9 cellular contexts compared by ENCODE assay signal in genomic region chr10:92692085-92692671, GRCh38. TPM values are rescaled to one million over a fixed set of nuclear protein-coding genes. Genes with fewer than 3 reads are reported as not detected.
A peak's percentile ranks its signal among the peaks of the same experiment; 100 is the strongest.
DNase-seq lines count a peak whose midpoint lies in the region; ATAC-seq, FAIRE-seq and TF ChIP-seq lines count a peak whose summit lies in the region.
"Had no signal": no experiment of that assay in that cellular context is flagged by ENCODE, and none has a peak within 500 bp of the region (broad histone marks: within the 10 kb centered on the region; RNA-seq: fewer than 3 reads in every experiment).

No MANE protein-coding gene starts in this region.

- no peaks in the 10 kb centered on the region for H3K9me3 Mint-ChIP-seq in CD4-positive, alpha-beta T cell

- no peak overlapping the region for H2BK12ac ChIP-seq in neuronal stem cell (ENCODE audit: low read length)

- POLR2A ChIA-PET in CD4-positive, alpha-beta T cell (lab: Charles Lee) = no interaction called here

- H3K4ac ChIP-seq in neuronal stem cell (ENCODE audit: low read length) = no peak overlapping the region

- no peaks in the 10 kb centered on the region for H3K36me3 Mint-ChIP-seq in CD4-positive, alpha-beta T cell (ENCODE audit: low read depth)

- DNase-seq in CD4-positive, alpha-beta T cell = no peak
- DNase-seq in NT2/D1 (ENCODE audit: low read depth, low spot score) (no peak), esophagus squamous epithelium (lab: John Stamatoyannopoulos, UW) (no peak), neuronal stem cell (ENCODE audit: low spot score) (peak; percentile 53), NCI-H345 treated with DMSO at 0.1 percent for 48 hours (lab: John Stamatoyannopoulos, UW; ENCODE audit: unreplicated experiment) (no peak), urothelium cell line (ENCODE audit: low spot score) (no peak)
- no peak for DNase-seq in stimulated activated CD4-positive, alpha-beta T cell treated with anti-CD3 and anti-CD28 coated beads, Interleukin-4, amount 100 ng/mL, for 4 hours
- DNase-seq: effector CD8-positive, alpha-beta T cell had no signal

- FAIRE-seq in urothelium cell line (lab: Jason Lieb, UNC) = no peak

- H4K8ac ChIP-seq in neuronal stem cell (ENCODE audit: low read depth, low read length) = no peak overlapping the region

- H2BK120ac ChIP-seq in neuronal stem cell (ENCODE audit: low read depth, low read length) = no peak overlapping the region

- intact Hi-C loops in CD4-positive, alpha-beta T cell (cut with DNase I, micrococcal nuclease) = no loop called here
- intact Hi-C loops in esophagus squamous epithelium (cut with DNase I) = loop anchor here (10.0 kb wide), 1 partner anchor 143 kb away; no protein-coding TSS in a partner anchor

- peak overlapping the region; percentile 1 for H2AK5ac ChIP-seq in neuronal stem cell (ENCODE audit: low read depth, low read length)

- H4K91ac ChIP-seq in neuronal stem cell (ENCODE audit: low read depth, low read length, poor library complexity) = no peak overlapping the region

- H3K4me1 ChIP-seq in NT2/D1 (ENCODE audit: insufficient read depth, insufficient read length) (peaks cover 5% of the 10 kb centered on the region), esophagus squamous epithelium (peaks cover 2 to 66% (median 5%) of the 10 kb centered on the region in 3 donors), neuronal stem cell (ENCODE audit: control insufficient read depth in 2 of 2, insufficient read depth in 1 of 2, low read depth in 1 of 2, low read length in 2 of 2) (peaks cover 0 to 7% of the 10 kb centered on the region in 2 donors)

- no peak overlapping the region for H3K27ac Mint-ChIP-seq in CD4-positive, alpha-beta T cell

- TF ChIP-seq CTCF in CD4-positive, alpha-beta T cell (IDR thresholded peaks at IDR 0.05) = no peak
- TF ChIP-seq CTCF in esophagus squamous epithelium (IDR thresholded peaks at IDR 0.05) = no peak

- H3K9ac ChIP-seq in NT2/D1 (ENCODE audit: insufficient read length, low read depth) (no peak overlapping the region), neuronal stem cell (ENCODE audit: low read depth, low read length, poor library complexity) (no peak overlapping the region)

- TF ChIP-seq POLR2A in esophagus squamous epithelium (IDR thresholded peaks at IDR 0.05) = no peak

- H3K14ac ChIP-seq in neuronal stem cell (ENCODE audit: low read length) = no peak overlapping the region

- H3K4me2 ChIP-seq in neuronal stem cell (ENCODE audit: insufficient read depth, low read length, poor library complexity, severe bottlenecking) = no peak overlapping the region

- no peak overlapping the region for H2BK15ac ChIP-seq in neuronal stem cell (ENCODE audit: low read length)

- H3K9me3 ChIP-seq in CD4-positive, alpha-beta T cell (ENCODE audit: control insufficient read depth, low read length) = no peaks in the 10 kb centered on the region
- H3K9me3 ChIP-seq in NT2/D1 (ENCODE audit: insufficient read depth, low read length) (no peaks in the 10 kb centered on the region), esophagus squamous epithelium (no peaks in the 10 kb centered on the region), neuronal stem cell (replicated peaks in 1 of 2; ENCODE audit: control insufficient read depth in 2 of 2, insufficient read depth in 1 of 2, low read depth in 1 of 2, low read length in 2 of 2) (peaks cover 3 to 9% of the 10 kb centered on the region in 2 donors)

- H3K27me3 ChIP-seq in CD4-positive, alpha-beta T cell (ENCODE audit: control insufficient read depth, insufficient read depth, low read length) = peaks cover 64% of the 10 kb centered on the region
- H3K27me3 ChIP-seq in NT2/D1 (ENCODE audit: insufficient read depth, insufficient read length) (peaks cover 96% of the 10 kb centered on the region), esophagus squamous epithelium (peaks cover 0 to 89% (median 2%) of the 10 kb centered on the region in 4 donors), neuronal stem cell (ENCODE audit: control insufficient read depth in 3 of 3, insufficient read depth in 3 of 3, low read depth in 1 of 3, low read length in 3 of 3) (peaks cover 57 to 95% (median 78%) of the 10 kb centered on the region in 3 experiments)

- H3K4me1 Mint-ChIP-seq in CD4-positive, alpha-beta T cell (ENCODE audit: low read depth) = peaks cover 32% of the 10 kb centered on the region

- H3K4me3 ChIP-seq in NT2/D1 (ENCODE audit: insufficient read length, low read depth) (peak overlapping the region; percentile 16), esophagus squamous epithelium (peak overlapping the region; percentile 4 to 75 (median 68)), neuronal stem cell (ENCODE audit: low read length in 2 of 2) (no peak overlapping the region)

- H2BK5ac ChIP-seq in neuronal stem cell (ENCODE audit: low read length) = no peak overlapping the region

- CTCF ChIA-PET in CD4-positive, alpha-beta T cell (lab: Charles Lee) = no interaction called here

- no peak for ATAC-seq in CD4-positive, alpha-beta T cell (ENCODE audit: poor library complexity)
- ATAC-seq in GM18519 (IDR thresholded peaks at IDR 0.05; ENCODE audit: low FRiP score, unreplicated experiment) = no peak

- H3K36me3 ChIP-seq in NT2/D1 (ENCODE audit: insufficient read depth, insufficient read length, low read length) = no peaks in the 10 kb centered on the region
- H3K36me3 ChIP-seq in esophagus squamous epithelium = no peaks in the 10 kb centered on the region
- H3K36me3 ChIP-seq in neuronal stem cell (replicated peaks in 1 of 2; ENCODE audit: control insufficient read depth in 2 of 2, insufficient read depth in 2 of 2, low read length in 2 of 2) = no peaks in the 10 kb centered on the region

- peaks cover 1% of the 10 kb centered on the region for H3K79me1 ChIP-seq in neuronal stem cell (ENCODE audit: low read depth, low read length)

- peak overlapping the region; percentile 37 for H3K23ac ChIP-seq in neuronal stem cell (ENCODE audit: low read depth, low read length, poor library complexity)

- no peak overlapping the region for H3K18ac ChIP-seq in neuronal stem cell (ENCODE audit: low read length)

- H2AFZ ChIP-seq in neuronal stem cell (ENCODE audit: low read length) = no peak overlapping the region

- WGBS in esophagus squamous epithelium, 2 donors = 27 to 74% methylated on average over 11 to 23 of the region's 34 CpGs
- no CpG with 5 or more reads among the region's 34 CpGs for WGBS in neuronal stem cell (ENCODE audit: extremely low coverage in 2 of 2, insufficient read length in 2 of 2, insufficient replicate concordance in 1 of 2), 2 donors

- peaks cover 79% of the 10 kb centered on the region for H3K27me3 Mint-ChIP-seq in CD4-positive, alpha-beta T cell

- H3K27ac ChIP-seq in CD4-positive, alpha-beta T cell (ENCODE audit: low read depth, low read length) = no peak overlapping the region
- H3K27ac ChIP-seq in esophagus squamous epithelium (peak overlapping the region; percentile 42 to 89 (median 74)), neuronal stem cell (replicated peaks; ENCODE audit: low read length) (no peak overlapping the region)

- peak overlapping the region; percentile 85 for H3K4me3 Mint-ChIP-seq in CD4-positive, alpha-beta T cell

RNA-seq across cellular contexts. Expression of gene HHEX, which starts 2.4 kb away (rescaled TPM):
- 1 to 10 TPM in 1 of 2 experiments, under 1 TPM in 1; 0.96 to 1.0 TPM for total RNA-seq in CD4-positive, alpha-beta T cell
- 1 to 10 TPM in 3 of 4 donors, not detected in 1; 1.6 to 4.2 (median 3.2) TPM for total RNA-seq in esophagus squamous epithelium
- polyA plus RNA-seq in neuronal stem cell (2013, experiment 1 of 2) = not detected
- polyA plus RNA-seq in neuronal stem cell (2013, experiment 2 of 2) = not detected

Comparison
In these comparisons a context has a peak if more than half of its experiments do, and no peak if none do; other contexts are left out.
1. H3K27ac ChIP-seq: peak in esophagus squamous epithelium (4 of 4); none in CD4-positive, alpha-beta T cell (single experiment) and neuronal stem cell (single experiment).
2. H3K4me3 ChIP-seq: peak in NT2/D1 (single experiment) and esophagus squamous epithelium (4 of 4); none in neuronal stem cell (0 of 2).